In the genomic region with DNA sequence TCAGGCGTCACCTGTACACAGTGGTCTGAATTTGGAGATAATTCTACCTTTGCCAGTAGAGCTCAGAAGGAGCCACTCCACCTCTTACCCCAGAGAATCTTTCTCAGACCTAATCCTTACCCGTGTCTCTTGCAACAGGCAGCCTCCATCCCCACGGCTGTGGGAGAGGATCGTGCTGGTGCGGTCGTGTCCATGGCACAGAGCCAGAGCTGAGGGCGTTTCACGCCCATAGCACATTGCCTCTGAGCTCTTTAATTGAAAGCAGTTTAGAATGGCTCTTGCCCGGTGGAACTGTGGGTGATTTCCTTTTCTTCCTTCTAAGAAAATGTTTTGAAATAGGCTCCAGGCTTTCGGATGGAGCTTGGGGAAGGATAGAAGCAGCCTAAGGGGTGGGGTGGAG, we compare ENCODE assay signal across 16 cellular contexts. TPM values are rescaled to one million over a fixed set of nuclear protein-coding genes. Genes with fewer than 3 reads are reported as not detected.
DNase-seq lines count a peak whose midpoint lies in the region; ATAC-seq and TF ChIP-seq lines count a peak whose summit lies in the region.
"Had no signal": no experiment of that assay in that cellular context is flagged by ENCODE, and none has a peak within 500 bp of the region (broad histone marks: within the 10 kb centered on the region; RNA-seq: fewer than 3 reads in every experiment).

No MANE protein-coding gene starts in this region.

- no peak overlapping the region for H2BK15ac ChIP-seq in neuronal stem cell (ENCODE audit: low read length)

- H3K27ac ChIP-seq in A673 (ENCODE audit: low read depth, low read length, poor library complexity, severe bottlenecking) (no peak overlapping the region), right cardiac atrium (ENCODE audit: low read length) (no peak overlapping the region), ascending aorta (no peak overlapping the region), neuronal stem cell (replicated peaks; ENCODE audit: low read length) (no peak overlapping the region)
- H3K27ac ChIP-seq: hepatocyte, psoas muscle had no signal

- H2BK120ac ChIP-seq in neuronal stem cell (ENCODE audit: low read depth, low read length) = no peak overlapping the region

- no peak overlapping the region for H3K4me2 ChIP-seq in neuronal stem cell (ENCODE audit: insufficient read depth, low read length, poor library complexity, severe bottlenecking)
- H3K4me2 ChIP-seq: hepatocyte had no signal

- BruUV-seq in A673 (replicated peaks; lab: Mats Ljungman, UMichigan) = no TSS peak

- no peak overlapping the region for H2BK5ac ChIP-seq in neuronal stem cell (ENCODE audit: low read length)

- no peak overlapping the region for H2AFZ ChIP-seq in neuronal stem cell (ENCODE audit: low read length)
- H2AFZ ChIP-seq: hepatocyte had no signal

- no peaks in the 10 kb centered on the region for H3K79me1 ChIP-seq in neuronal stem cell (ENCODE audit: low read depth, low read length)

- H3K36me3 ChIP-seq in A673 (ENCODE audit: insufficient read depth, low read length, poor library complexity, severe bottlenecking) (no peaks in the 10 kb centered on the region), ascending aorta (peaks cover 0 to 18% of the 10 kb centered on the region in 2 donors), neuronal stem cell (replicated peaks in 1 of 2; ENCODE audit: control insufficient read depth in 2 of 2, insufficient read depth in 2 of 2, low read length in 2 of 2) (no peaks in the 10 kb centered on the region)
- H3K36me3 ChIP-seq: BE2C had no signal

- no peak overlapping the region for H2AK5ac ChIP-seq in neuronal stem cell (ENCODE audit: low read depth, low read length)

- H4K8ac ChIP-seq in neuronal stem cell (ENCODE audit: low read depth, low read length) = no peak overlapping the region

- no peak overlapping the region for H3K14ac ChIP-seq in neuronal stem cell (ENCODE audit: low read length)

- H3K9ac ChIP-seq in neuronal stem cell (ENCODE audit: low read depth, low read length, poor library complexity) = no peak overlapping the region

- CTCF ChIA-PET in A673 (lab: Charles Lee) = no interaction called here

- H3K4me1 ChIP-seq in A673 (ENCODE audit: insufficient read depth, low read length, poor library complexity, severe bottlenecking) (peaks cover 21% of the 10 kb centered on the region), right cardiac atrium (ENCODE audit: control insufficient read depth, insufficient read depth, low read length) (peaks cover 4% of the 10 kb centered on the region), ascending aorta (no peaks in the 10 kb centered on the region), neuronal stem cell (ENCODE audit: control insufficient read depth in 2 of 2, insufficient read depth in 1 of 2, low read depth in 1 of 2, low read length in 2 of 2) (peaks cover 0 to 9% of the 10 kb centered on the region in 2 donors)
- H3K4me1 ChIP-seq: BE2C had no signal

- H3K4me3 ChIP-seq in A673 (ENCODE audit: low read depth, low read length, poor library complexity, severe bottlenecking) = no peak overlapping the region
- no peak overlapping the region for H3K4me3 ChIP-seq in right cardiac atrium (ENCODE audit: low read length)
- H3K4me3 ChIP-seq in ascending aorta = no peak overlapping the region
- H3K4me3 ChIP-seq in neuronal stem cell (ENCODE audit: low read length in 2 of 2) = no peak overlapping the region
- H3K4me3 ChIP-seq: hepatocyte, psoas muscle had no signal

- WGBS in right cardiac atrium = 39% methylated on average over 10 of the region's 10 CpGs
- no CpG with 5 or more reads among the region's 10 CpGs for WGBS in neuronal stem cell (ENCODE audit: extremely low coverage in 2 of 2, insufficient read length in 2 of 2, insufficient replicate concordance in 1 of 2), 2 donors

- no peak overlapping the region for H4K91ac ChIP-seq in neuronal stem cell (ENCODE audit: low read depth, low read length, poor library complexity)

- DNase-seq in A673 (ENCODE audit: low spot score) (peak; percentile 64), GM03348 (ENCODE audit: low spot score) (peak; percentile 59), astrocyte of the hippocampus (ENCODE audit: low read depth, low spot score) (peak; percentile 57), right cardiac atrium (peak; percentile 51 to 80 (median 67)), ascending aorta (ENCODE audit: low spot score in 2 of 2) (no peak), neuronal stem cell (ENCODE audit: low spot score) (no peak), DMS79 (lab: John Stamatoyannopoulos, UW) (no peak)
- DNase-seq: activated naive CD8-positive, alpha-beta T cell treated with anti-CD3 and anti-CD28 coated beads, Interleukin-2, amount 10 ng/mL, durations not matched to agents 7 days and 5 days; BE2C; GDM1; KG1; NCI-H2171 had no signal

- no peaks in the 10 kb centered on the region for H3K9me3 ChIP-seq in A673 (ENCODE audit: low read depth, low read length, poor library complexity, severe bottlenecking)
- no peaks in the 10 kb centered on the region for H3K9me3 ChIP-seq in right cardiac atrium (ENCODE audit: control insufficient read depth, low read length)
- H3K9me3 ChIP-seq in ascending aorta = no peaks in the 10 kb centered on the region
- H3K9me3 ChIP-seq in neuronal stem cell (replicated peaks in 1 of 2; ENCODE audit: control insufficient read depth in 2 of 2, insufficient read depth in 1 of 2, low read depth in 1 of 2, low read length in 2 of 2) = no peaks in the 10 kb centered on the region
- H3K9me3 ChIP-seq: BE2C, psoas muscle had no signal

- no peak overlapping the region for H2BK12ac ChIP-seq in neuronal stem cell (ENCODE audit: low read length)

- no peak overlapping the region for H3K4ac ChIP-seq in neuronal stem cell (ENCODE audit: low read length)

- TF ChIP-seq CTCF in A673 (conservative IDR thresholded peaks at IDR 0.05; ENCODE audit: low read depth, low read length) (no peak), ascending aorta (IDR thresholded peaks at IDR 0.05) (no peak)

- no peak overlapping the region for H3K18ac ChIP-seq in neuronal stem cell (ENCODE audit: low read length)

- intact Hi-C loops in A673 (cut with micrococcal nuclease; ENCODE audit: unreplicated experiment) = no loop called here
- intact Hi-C loops in right cardiac atrium (cut with DNase I) = no loop called here
- intact Hi-C loops in ascending aorta (cut with DNase I) = no loop called here

- peak in 1 of 2 donors; percentile 12 for ATAC-seq in right cardiac atrium
- ATAC-seq in GM19397 (IDR thresholded peaks at IDR 0.05; ENCODE audit: unreplicated experiment) = no peak
- ATAC-seq: stimulated activated memory B cell treated with anti-CD40 and anti-IgM and Interleukin-4, amounts not matched to agents 10 μg/mL and 1 μg/mL and 100 μg/mL, for 72 hours had no signal

- POLR2A ChIA-PET in A673 (lab: Charles Lee; ENCODE audit: low non-redundant PET) = interaction anchor here (0.6 kb wide), 1 partner anchor 117 kb away, joined by 4 read pairs; no protein-coding TSS in a partner anchor

- no peak overlapping the region for H3K23ac ChIP-seq in neuronal stem cell (ENCODE audit: low read depth, low read length, poor library complexity)

- no peaks in the 10 kb centered on the region for H3K27me3 ChIP-seq in A673 (replicated peaks; ENCODE audit: insufficient read depth, low read depth, low read length, poor library complexity)
- no peaks in the 10 kb centered on the region for H3K27me3 ChIP-seq in right cardiac atrium (ENCODE audit: control insufficient read depth, insufficient read depth)
- no peaks in the 10 kb centered on the region for H3K27me3 ChIP-seq in ascending aorta
- no peaks in the 10 kb centered on the region for H3K27me3 ChIP-seq in neuronal stem cell (ENCODE audit: control insufficient read depth in 3 of 3, insufficient read depth in 3 of 3, low read depth in 1 of 3, low read length in 3 of 3)
- H3K27me3 ChIP-seq: BE2C, hepatocyte had no signal

RNA-seq across cellular contexts. Expression of a gene that starts 41.5 kb away (rescaled TPM):
- total RNA-seq in A673 (2021) (not detected in 2 replicates), right cardiac atrium (1 to 10 TPM in 3 of 4 donors, under 1 TPM in 1; 0.81 to 2.9 (median 1.9) TPM), ascending aorta (6.2 TPM)
- polyA plus RNA-seq in right cardiac atrium = 1.1 TPM
- polyA plus RNA-seq in neuronal stem cell (2013, experiment 1 of 2) = not detected
- not detected for polyA plus RNA-seq in neuronal stem cell (2013, experiment 2 of 2)
- total RNA-seq: hepatocyte had no signal
- polyA plus RNA-seq: hepatocyte had no signal

Comparison
In these comparisons a context has a peak if more than half of its experiments do, and no peak if none do; other contexts are left out.
1. DNase-seq: peak in A673 (single experiment), GM03348 (single experiment), astrocyte of the hippocampus (single experiment) and right cardiac atrium (3 of 3); none in ascending aorta (0 of 2), neuronal stem cell (single experiment) and DMS79 (single experiment).